Comparison of ENCODE assay signal across 23 cellular contexts in genomic region chr13:111853766-111854165, GRCh38.
A peak's percentile ranks its signal among the peaks of the same experiment; 100 is the strongest.
DNase-seq lines count a peak whose midpoint lies in the region; ATAC-seq, FAIRE-seq and TF ChIP-seq lines count a peak whose summit lies in the region.
"Had no signal": no experiment of that assay in that cellular context is flagged by ENCODE, and none has a peak within 500 bp of the region (broad histone marks: within the 10 kb centered on the region; RNA-seq: fewer than 3 reads in every experiment).

No MANE protein-coding gene starts in this region.

- no peaks in the 10 kb centered on the region for H3K36me3 Mint-ChIP-seq in naive thymus-derived CD4-positive, alpha-beta T cell
- H3K36me3 Mint-ChIP-seq: mesothelial cell of epicardium had no signal

- no peaks in the 10 kb centered on the region for H3K36me3 ChIP-seq in kidney (ENCODE audit: control insufficient read depth in 1 of 2, insufficient read depth in 2 of 2, low read length in 2 of 2)
- H3K36me3 ChIP-seq in naive thymus-derived CD4-positive, alpha-beta T cell (ENCODE audit: control insufficient read depth in 2 of 3, insufficient read depth in 3 of 3, low read length in 3 of 3) = no peaks in the 10 kb centered on the region
- H3K36me3 ChIP-seq: neutrophil, SJSA1 had no signal

- no peak overlapping the region for H3K27ac ChIP-seq in kidney (ENCODE audit: low read depth in 2 of 2, low read length in 2 of 2)
- no peak overlapping the region for H3K27ac ChIP-seq in naive thymus-derived CD4-positive, alpha-beta T cell (ENCODE audit: low read depth, low read length)
- H3K27ac ChIP-seq: neutrophil, SJSA1 had no signal

- H3K27ac Mint-ChIP-seq in naive thymus-derived CD4-positive, alpha-beta T cell = no peak overlapping the region
- H3K27ac Mint-ChIP-seq: activated CD4-positive, alpha-beta T cell treated with anti-CD3 and anti-CD28 coated beads for 36 hours; mesothelial cell of epicardium; T-helper 2 cell treated with Interferon-gamma antibody and Interleukin-4, amounts not matched to agents 5 μg/mL and 100 μg/mL, for 36 hours had no signal

- H3K4me1 ChIP-seq in kidney (ENCODE audit: control insufficient read depth in 1 of 2, insufficient read depth in 1 of 2, low read depth in 1 of 2, low read length in 2 of 2) = no peaks in the 10 kb centered on the region
- H3K4me1 ChIP-seq in naive thymus-derived CD4-positive, alpha-beta T cell (ENCODE audit: control insufficient read depth in 2 of 2, insufficient read depth in 2 of 2, low read length in 2 of 2) = no peaks in the 10 kb centered on the region
- H3K4me1 ChIP-seq: SJSA1 had no signal

- H3K4me3 ChIP-seq in epithelial cell of proximal tubule (ENCODE audit: low read depth, low read length) (no peak overlapping the region), kidney (ENCODE audit: low read length in 2 of 2) (no peak overlapping the region)
- H3K4me3 ChIP-seq in naive thymus-derived CD4-positive, alpha-beta T cell (ENCODE audit: low read length) = no peak overlapping the region
- H3K4me3 ChIP-seq: SJSA1 had no signal

- peaks cover 0 to 42% (median 12%) of the 10 kb centered on the region in 5 donors for H3K27me3 Mint-ChIP-seq in naive thymus-derived CD4-positive, alpha-beta T cell

- TF ChIP-seq CTCF in epithelial cell of proximal tubule (conservative IDR thresholded peaks at IDR 0.05; ENCODE audit: low read depth, low read length) (no peak), kidney (IDR thresholded peaks at IDR 0.05; ENCODE audit: borderline replicate concordance, extremely low read depth, insufficient read depth) (no peak)

- H3K4me3 Mint-ChIP-seq in naive thymus-derived CD4-positive, alpha-beta T cell = no peak overlapping the region
- H3K4me3 Mint-ChIP-seq: activated CD4-positive, alpha-beta T cell treated with anti-CD3 and anti-CD28 coated beads for 36 hours; mesothelial cell of epicardium; T-helper 2 cell treated with Interferon-gamma antibody and Interleukin-4, amounts not matched to agents 5 μg/mL and 100 μg/mL, for 36 hours had no signal

- H3K9me3 ChIP-seq in kidney (ENCODE audit: control insufficient read depth in 1 of 2, low read length in 2 of 2) = no peaks in the 10 kb centered on the region
- no peaks in the 10 kb centered on the region for H3K9me3 ChIP-seq in naive thymus-derived CD4-positive, alpha-beta T cell (ENCODE audit: control insufficient read depth in 2 of 3, low read length in 3 of 3)
- H3K9me3 ChIP-seq: neutrophil, SJSA1 had no signal

- in situ Hi-C loops in ACHN (cut with HindIII; ENCODE audit: low pct_ligation_motif_present, low pct_unique_long_range_greater_than_20kb, low sequenced_read_pairs) = no loop called here

- POLR2A ChIA-PET in naive thymus-derived CD4-positive, alpha-beta T cell (lab: Charles Lee) = no interaction called here

- H3K9ac ChIP-seq in kidney (ENCODE audit: low read length in 2 of 2) = no peak overlapping the region

- peaks cover 0 to 4% (median 0%) of the 10 kb centered on the region in 11 donors for H3K9me3 Mint-ChIP-seq in naive thymus-derived CD4-positive, alpha-beta T cell
- H3K9me3 Mint-ChIP-seq: mesothelial cell of epicardium; T-helper 2 cell treated with Interferon-gamma antibody and Interleukin-4, amounts not matched to agents 5 μg/mL and 100 μg/mL, for 36 hours had no signal

- peak; percentile 61 for DNase-seq in ACHN
- peak; percentile 93 to 100 (median 99) for DNase-seq in NCI-H1417 (lab: John Stamatoyannopoulos, UW)
- DNase-seq in NCI-H2196 treated with DMSO at 0.1 percent for 48 hours (lab: John Stamatoyannopoulos, UW; ENCODE audit: unreplicated experiment) = peak; percentile 46
- DNase-seq in epithelial cell of proximal tubule (ENCODE audit: low read depth) = peak; percentile 44
- no peak for DNase-seq in OCI-M1 (lab: John Stamatoyannopoulos, UW)
- DNase-seq in kidney = no peak
- no peak for DNase-seq in naive thymus-derived CD4-positive, alpha-beta T cell
- no peak for DNase-seq in T1000 (lab: John Stamatoyannopoulos, UW)
- DNase-seq: activated CD4-positive, alpha-beta T cell treated with anti-CD3 and anti-CD28 coated beads for 36 hours; activated CD8-positive, alpha-beta memory T cell treated with anti-CD3 and anti-CD28 coated beads, Interleukin-2, amount 50 U/mL, for 4 hours; activated gamma-delta T cell treated with Interleukin-2 at 50 U/mL for 16 hours; C1 segment of cervical spinal cord; DND-41; left cardiac atrium; right cardiac atrium; stimulated activated naive CD4-positive, alpha-beta T cell had no signal

- H3K4me1 Mint-ChIP-seq in naive thymus-derived CD4-positive, alpha-beta T cell = no peaks in the 10 kb centered on the region
- H3K4me1 Mint-ChIP-seq: activated CD4-positive, alpha-beta T cell treated with anti-CD3 and anti-CD28 coated beads for 36 hours; mesothelial cell of epicardium had no signal

- FAIRE-seq in kidney (lab: Jason Lieb, UNC) = no peak
- FAIRE-seq: A204.1, GM18507, GM19239 had no signal

- CTCF ChIA-PET in naive thymus-derived CD4-positive, alpha-beta T cell (lab: Charles Lee) = no interaction called here

- intact Hi-C loops in kidney (cut with DNase I) = no loop called here
- intact Hi-C loops in naive thymus-derived CD4-positive, alpha-beta T cell (cut with micrococcal nuclease) = no loop called here

- H3K27me3 ChIP-seq in naive thymus-derived CD4-positive, alpha-beta T cell (ENCODE audit: control insufficient read depth in 2 of 2, insufficient read depth in 2 of 2, low read length in 2 of 2) = no peaks in the 10 kb centered on the region
- H3K27me3 ChIP-seq: neutrophil had no signal

- no peak for ATAC-seq in naive thymus-derived CD4-positive, alpha-beta T cell
- ATAC-seq: activated CD4-positive, alpha-beta T cell treated with anti-CD3 and anti-CD28 coated beads for 36 hours; left cardiac atrium; right cardiac atrium had no signal

Comparison
In these comparisons a context has a peak if more than half of its experiments do, and no peak if none do; other contexts are left out.
1. DNase-seq: peak in ACHN (single experiment), NCI-H1417 (3 of 3), NCI-H2196 treated with DMSO at 0.1 percent for 48 hours (single experiment) and epithelial cell of proximal tubule (single experiment); none in OCI-M1 (single experiment), kidney (single experiment), naive thymus-derived CD4-positive, alpha-beta T cell (0 of 9) and T1000 (single experiment).